In genomic region chrX:48071064-48071985, GRCh38 we compare ENCODE assay signal across 7 cellular contexts. TPM values are rescaled to one million over a fixed set of nuclear protein-coding genes. Genes with fewer than 3 reads are reported as not detected.
DNase-seq lines count a peak whose midpoint lies in the region; ATAC-seq lines count a peak whose summit lies in the region.

Gene ZNF630, minus strand, starts transcription at chrX:48071640. Its CDS starts 4,754 bp downstream, at chrX:48066886.

- H3K4me3 ChIP-seq in esophagus (ENCODE audit: low read depth in 1 of 2, low read length in 2 of 2) (peak within 1 kb of the TSS; percentile 51 to 79), muscle layer of colon (ENCODE audit: low read depth in 1 of 2, low read length in 2 of 2) (peak within 1 kb of the TSS; percentile 64 to 73)

- H3K36me3 ChIP-seq in esophagus (ENCODE audit: control insufficient read depth in 2 of 2, insufficient read depth in 2 of 2, low read length in 1 of 2) (no peaks in the 10 kb centered on the region), muscle layer of colon (ENCODE audit: insufficient read depth, low read length) (no peaks in the 10 kb centered on the region)

- DNase-seq in NCI-H748 treated with DMSO at 0.1 percent for 48 hours (lab: John Stamatoyannopoulos, UW) = peak; percentile 46
- peak; percentile 60 for DNase-seq in activated T-cell treated with anti-CD3 and anti-CD28 coated beads, Interleukin-2, amount 50 U/mL, for 1 hour
- DNase-seq in stimulated activated CD8-positive, alpha-beta memory T cell treated with anti-CD3 and anti-CD28 coated beads, Interleukin-4, amount 100 ng/mL, for 24 hours (ENCODE audit: low read depth) = peak; percentile 36

- H3K27me3 ChIP-seq in esophagus (ENCODE audit: control insufficient read depth in 1 of 2, insufficient read depth in 2 of 2, low read length in 2 of 2) (no peaks in the 10 kb centered on the region), muscle layer of colon (ENCODE audit: control insufficient read depth in 1 of 2, insufficient read depth in 2 of 2, low read length in 2 of 2) (no peaks in the 10 kb centered on the region)

- ATAC-seq in GM18868 (IDR thresholded peaks at IDR 0.05; ENCODE audit: unreplicated experiment) = peak; percentile 93
- ATAC-seq in HG03135 (IDR thresholded peaks at IDR 0.05; ENCODE audit: unreplicated experiment) = peak; percentile 80

- peak within 1 kb of the TSS; percentile 72 for H3K9ac ChIP-seq in muscle layer of colon (ENCODE audit: low read length)

- H3K9me3 ChIP-seq in esophagus (ENCODE audit: control insufficient read depth in 2 of 2, insufficient read depth in 1 of 2, low read depth in 1 of 2, low read length in 1 of 2) = no peaks in the 10 kb centered on the region
- H3K9me3 ChIP-seq in muscle layer of colon (ENCODE audit: low read length) = no peaks in the 10 kb centered on the region

- peak within 1 kb of the TSS; percentile 73 to 82 for H3K27ac ChIP-seq in esophagus (ENCODE audit: low read depth in 2 of 2, low read length in 1 of 2)
- H3K27ac ChIP-seq in muscle layer of colon (ENCODE audit: low read depth, low read length) = peak within 1 kb of the TSS; percentile 86

- H3K4me1 ChIP-seq in esophagus (ENCODE audit: control insufficient read depth in 2 of 2, insufficient read depth in 2 of 2, low read length in 1 of 2) (no peaks in the 10 kb centered on the region), muscle layer of colon (ENCODE audit: insufficient read depth, low read length) (no peaks in the 10 kb centered on the region)

- 0 to 31% methylated on average over 47 to 48 of the region's 48 CpGs for WGBS in esophagus, 2 donors

RNA-seq across cellular contexts. Expression of gene ZNF630, which starts in this region (rescaled TPM):
- polyA plus RNA-seq in esophagus = 1 to 10 TPM; 1.1 to 1.5 TPM

Comparison
In these comparisons a context has a peak if more than half of its experiments do, and no peak if none do; other contexts are left out.
1. Peak in every context shown above with its lines: DNase-seq, ATAC-seq, H3K4me3 ChIP-seq and H3K27ac ChIP-seq.